In the genomic region with DNA sequence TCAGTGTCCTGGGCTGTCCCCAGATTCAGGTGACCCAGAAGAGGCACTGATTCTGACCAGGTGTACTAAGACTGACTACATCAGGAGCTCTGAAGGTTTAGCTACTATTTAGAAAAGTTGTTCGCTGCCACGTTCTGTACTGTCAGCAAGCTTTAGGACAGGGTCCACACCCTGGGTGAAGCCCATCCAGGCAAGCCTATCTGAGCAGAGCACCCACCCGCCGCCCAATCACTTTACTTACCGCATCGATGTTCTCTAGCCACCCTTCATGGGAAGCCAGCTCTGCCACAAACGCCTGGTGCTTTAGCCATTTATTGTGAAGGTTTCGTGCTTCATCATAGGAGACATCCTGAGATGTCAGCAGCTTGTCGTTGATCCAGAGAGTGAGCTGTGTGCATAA, we compare ENCODE assay signal across 9 cellular contexts.
"Had no signal": no experiment of that assay in that cellular context is flagged by ENCODE, and none has a peak within 500 bp of the region (broad histone marks: within the 10 kb centered on the region; RNA-seq: fewer than 3 reads in every experiment).

No MANE protein-coding gene starts in this region.

- H3K4me1 ChIP-seq: HAP-1 had no signal

- ATAC-seq: HCT116, K562 had no signal

- H3K4me3 Mint-ChIP-seq: HFFc6 had no signal

- FAIRE-seq: K562 had no signal

- H3K27ac Mint-ChIP-seq: HFFc6 had no signal

- H3K9me3 Mint-ChIP-seq: HFFc6 had no signal

- H3K36me3 ChIP-seq: HAP-1 had no signal

- DNase-seq: GOT3, H7, HFFc6, IMR-90, KG1 had no signal

- H3K27ac ChIP-seq: HL-60 had no signal

- H3K4me3 ChIP-seq: HAP-1, K562 had no signal
